9 cellular contexts compared by ENCODE assay signal in genomic region chr5:149172261-149172660, GRCh38. TPM values are rescaled to one million over a fixed set of nuclear protein-coding genes. Genes with fewer than 3 reads are reported as not detected.
DNase-seq lines count a peak whose midpoint lies in the region; ATAC-seq and TF ChIP-seq lines count a peak whose summit lies in the region.
"Had no signal": no experiment of that assay in that cellular context is flagged by ENCODE, and none has a peak within 500 bp of the region (broad histone marks: within the 10 kb centered on the region; RNA-seq: fewer than 3 reads in every experiment).

No MANE protein-coding gene starts in this region.

- CTCF ChIA-PET in HCT116 (lab: Charles Lee), result no interaction called here

- H3K36me3 ChIP-seq in HCT116 (ENCODE audit: control insufficient read depth in 1 of 2, insufficient read depth in 2 of 2, low read length in 2 of 2), result no peaks in the 10 kb centered on the region
- H3K36me3 ChIP-seq in RWPE2 (ENCODE audit: low read depth), result no peaks in the 10 kb centered on the region; the same call in 1 of the 2 replicates
- H3K36me3 ChIP-seq: neural progenitor cell had no signal

- no peaks in the 10 kb centered on the region for H3K9me3 ChIP-seq in HCT116 (ENCODE audit: control insufficient read depth in 1 of 2, insufficient read depth in 1 of 2, low read depth in 1 of 2, low read length in 2 of 2)
- no peaks in the 10 kb centered on the region for H3K9me3 ChIP-seq in RWPE2 (ENCODE audit: severe bottlenecking)

- no peaks in the 10 kb centered on the region for H3K79me2 ChIP-seq in HCT116 (ENCODE audit: insufficient read depth, low read length)

- H3K4me3 Mint-ChIP-seq in type B pancreatic cell, result no peak overlapping the region
- H3K4me3 Mint-ChIP-seq: neural progenitor cell had no signal

- RAD21 ChIA-PET in HCT116 (lab: Charles Lee; ENCODE audit: low non-redundant PET in 1 of 2, low total read pairs in 2 of 2, uncharacterized antibody in 2 of 2, unreplicated experiment in 2 of 2), result no interaction called here

- POLR2A ChIA-PET in HCT116 (lab: Charles Lee), result no interaction called here

- H3K27me3 Mint-ChIP-seq in type B pancreatic cell, result peaks cover 26% of the 10 kb centered on the region

- BruUV-seq in HCT116 (replicated peaks; lab: Mats Ljungman, UMichigan), result no TSS peak

- no peak for TF ChIP-seq RAD21 in HCT116 (IDR thresholded peaks at IDR 0.05; ENCODE audit: low read depth)

- H3K4me1 ChIP-seq in HCT116 (ENCODE audit: control insufficient read depth in 1 of 2, insufficient read depth in 2 of 2, low read length in 2 of 2), result peaks cover 0 to 45% of the 10 kb centered on the region in 2 experiments; a peak in 2 of 4 replicates
- H3K4me1 ChIP-seq in RWPE2 (ENCODE audit: insufficient read depth, poor library complexity, severe bottlenecking), result peaks cover 16% of the 10 kb centered on the region

- TF ChIP-seq CTCF in HCT116 (IDR thresholded peaks at IDR 0.05 in 2 of 3, conservative IDR thresholded peaks at IDR 0.05 in 1 of 3; ENCODE audit: borderline replicate concordance in 1 of 3, insufficient read depth in 1 of 3, low read depth in 2 of 3, low read length in 2 of 3), result no peak
- TF ChIP-seq CTCF in RWPE2 (IDR thresholded peaks at IDR 0.05; ENCODE audit: poor library complexity, severe bottlenecking), result no peak
- no peak for TF ChIP-seq CTCF in type B pancreatic cell (conservative IDR thresholded peaks at IDR 0.05)

- DNase-seq in HCT116 (ENCODE audit: low read depth, low spot score), result no peak
- DNase-seq in RWPE2 (ENCODE audit: low spot score), result no peak
- peak; percentile 86 for DNase-seq in myocyte (ENCODE audit: low read depth)
- DNase-seq in NCI-H510A treated with DMSO at 0.1 percent for 48 hours (lab: John Stamatoyannopoulos, UW), result no peak
- DNase-seq in NCI-H146 treated with DMSO at 0.1 percent for 48 hours (lab: John Stamatoyannopoulos, UW; ENCODE audit: unreplicated experiment), result no peak
- DNase-seq in type B pancreatic cell (ENCODE audit: extremely low spot score, unreplicated experiment), result no peak

- ATAC-seq in GM18508 (IDR thresholded peaks at IDR 0.05; ENCODE audit: insufficient read depth, unreplicated experiment) (peak; percentile 74), HCT116 (peak; percentile 56; the same call in 1 of the 2 replicates), RWPE2 (ENCODE audit: low read depth) (peak; percentile 47; the same call in 2 of the 3 replicates), GM18873 (IDR thresholded peaks at IDR 0.05; ENCODE audit: low FRiP score, unreplicated experiment) (no peak)

- no peaks in the 10 kb centered on the region for H3K9me3 Mint-ChIP-seq in type B pancreatic cell
- H3K9me3 Mint-ChIP-seq: neural progenitor cell had no signal

- H3K27me3 ChIP-seq in HCT116 (ENCODE audit: insufficient read depth, low read length), result no peaks in the 10 kb centered on the region
- H3K27me3 ChIP-seq in RWPE2 (ENCODE audit: insufficient read depth, poor library complexity, severe bottlenecking), result no peaks in the 10 kb centered on the region
- H3K27me3 ChIP-seq: neural progenitor cell had no signal

- no peak for TF ChIP-seq POLR2A in HCT116 (IDR thresholded peaks at IDR 0.05; ENCODE audit: borderline replicate concordance, extremely low read depth, insufficient read depth, insufficient read length)

- H3K9ac ChIP-seq in HCT116 (ENCODE audit: low read length), result no peak overlapping the region
- H3K9ac ChIP-seq: neural progenitor cell had no signal

- H3K27ac ChIP-seq in HCT116 (ENCODE audit: low read depth, low read length) (no peak overlapping the region), RWPE2 (ENCODE audit: poor library complexity, severe bottlenecking) (peak overlapping the region; percentile 25)
- H3K27ac ChIP-seq: neural progenitor cell had no signal

- no peaks in the 10 kb centered on the region for H3K9me2 ChIP-seq in HCT116 (ENCODE audit: insufficient read depth)

- no peaks in the 10 kb centered on the region for H3K36me3 Mint-ChIP-seq in type B pancreatic cell
- H3K36me3 Mint-ChIP-seq: neural progenitor cell had no signal

- H2AFZ ChIP-seq in HCT116 (ENCODE audit: low read depth, low read length, poor library complexity, severe bottlenecking), result no peak overlapping the region

- H3K27ac Mint-ChIP-seq in type B pancreatic cell, result no peak overlapping the region
- H3K27ac Mint-ChIP-seq: neural progenitor cell had no signal

- H3K4me1 Mint-ChIP-seq in type B pancreatic cell (ENCODE audit: unreplicated experiment), result peaks cover 5% of the 10 kb centered on the region
- H3K4me1 Mint-ChIP-seq: neural progenitor cell had no signal

- no peaks in the 10 kb centered on the region for H4K20me1 ChIP-seq in HCT116 (ENCODE audit: insufficient read depth)

- H3K4me2 ChIP-seq in HCT116 (ENCODE audit: low read length), result peak overlapping the region; percentile 35
- H3K4me2 ChIP-seq: neural progenitor cell had no signal

- intact Hi-C loops in HCT116 (cut with micrococcal nuclease), result no loop called here

- H3K4me3 ChIP-seq in HCT116 (replicated peaks in 1 of 2; ENCODE audit: low read depth in 1 of 2, low read length in 2 of 2), result no peak overlapping the region; a peak in 1 of 4 replicates
- no peak overlapping the region for H3K4me3 ChIP-seq in RWPE2 (ENCODE audit: severe bottlenecking)
- H3K4me3 ChIP-seq: neural progenitor cell had no signal

TF ChIP-seq in HCT116, 20 proteins besides CTCF, POLR2A, EP300 and RAD21:
- TF ChIP-seq FOSL1 (IDR thresholded peaks at IDR 0.05; ENCODE audit: low read depth) (peak; percentile 53; the same call in 1 of the 2 replicates), TCF7L2 (IDR thresholded peaks at IDR 0.05; ENCODE audit: borderline replicate concordance, extremely low read depth, insufficient read depth, insufficient read length) (peak; percentile 69), EZH2phosphoT487 (IDR thresholded peaks at IDR 0.05; ENCODE audit: borderline replicate concordance) (no peak), JUND (IDR thresholded peaks at IDR 0.05) (peak; percentile 57)

RNA-seq across cellular contexts. Expression of gene ABLIM3, which starts 31.0 kb away (rescaled TPM):
- total RNA-seq in HCT116 (2021; ENCODE audit: unreplicated experiment), result 14.3 TPM
- 17.5 and 19.4 TPM in 2 replicates for polyA plus RNA-seq in HCT116 (2012)
- total RNA-seq in myocyte, result 126 and 220 TPM in 2 replicates
- polyA plus RNA-seq in myocyte (2012), result 131 TPM
- 7.8 and 8.0 TPM in 2 replicates for total RNA-seq in type B pancreatic cell (ENCODE audit: low replicate concordance)
